ENCODE assay signal across 8 cellular contexts in genomic region chr3:151327571-151328198, GRCh38. TPM values are rescaled to one million over a fixed set of nuclear protein-coding genes. Genes with fewer than 3 reads are reported as not detected.
A peak's percentile ranks its signal among the peaks of the same experiment; 100 is the strongest.
DNase-seq lines count a peak whose midpoint lies in the region; ATAC-seq, FAIRE-seq and TF ChIP-seq lines count a peak whose summit lies in the region.
"Had no signal": no experiment of that assay in that cellular context is flagged by ENCODE, and none has a peak within 500 bp of the region (broad histone marks: within the 10 kb centered on the region; RNA-seq: fewer than 3 reads in every experiment).

No MANE protein-coding gene starts in this region.

- no peaks in the 10 kb centered on the region for H3K27me3 ChIP-seq in endodermal cell (ENCODE audit: control insufficient read depth, insufficient read depth, low read length, poor library complexity, severe bottlenecking)
- H3K27me3 ChIP-seq in pancreas: no peaks in the 10 kb centered on the region

- DNase-seq in GM19239 (ENCODE audit: insufficient read length, low spot score) (no peak), NCI-H460 (ENCODE audit: extremely low read depth, low read depth) (peak; percentile 7), endodermal cell (no peak), pancreas (no peak), A172 (ENCODE audit: low spot score) (no peak), mucosa of gallbladder (ENCODE audit: low spot score) (no peak)

- H3K4me1 Mint-ChIP-seq in endodermal cell: no peaks in the 10 kb centered on the region

- FAIRE-seq in GM19239 (lab: Jason Lieb, UNC) (peak; percentile 26), pancreas (lab: Jason Lieb, UNC) (peak; percentile 75)

- no peaks in the 10 kb centered on the region for H3K9me3 ChIP-seq in endodermal cell (ENCODE audit: control insufficient read depth, low read length)
- no peaks in the 10 kb centered on the region for H3K9me3 ChIP-seq in pancreas

- H3K9me3 Mint-ChIP-seq in endodermal cell: no peaks in the 10 kb centered on the region

- no peak overlapping the region for H3K4me3 ChIP-seq in endodermal cell (ENCODE audit: low read length)
- H3K4me3 ChIP-seq in pancreas: no peak overlapping the region

- peak in 3 of 4 donors; percentile 56 to 69 (median 60) for ATAC-seq in pancreas
- ATAC-seq in HG03039 (IDR thresholded peaks at IDR 0.05; ENCODE audit: unreplicated experiment): no peak

- no peaks in the 10 kb centered on the region for H3K27me3 Mint-ChIP-seq in endodermal cell (ENCODE audit: insufficient read depth)

- H3K36me3 ChIP-seq in endodermal cell (ENCODE audit: control insufficient read depth, insufficient read depth, low read length) (no peaks in the 10 kb centered on the region), pancreas (no peaks in the 10 kb centered on the region)

- no peak overlapping the region for H3K9ac ChIP-seq in endodermal cell (ENCODE audit: extremely low read depth, low read length, poor library complexity, severe bottlenecking)

- 60 to 65% methylated on average over 1 to 2 of the region's 3 CpGs for WGBS in endodermal cell (ENCODE audit: insufficient coverage in 1 of 2, insufficient read length in 1 of 2), 2 experiments
- WGBS in pancreas, 2 donors: 3 to 5% methylated on average over 3 of the region's 3 CpGs

- H3K4me1 ChIP-seq in endodermal cell (ENCODE audit: control insufficient read depth, insufficient read depth, low read length) (no peaks in the 10 kb centered on the region), pancreas (no peaks in the 10 kb centered on the region)

- no peak overlapping the region for H3K27ac Mint-ChIP-seq in endodermal cell

- intact Hi-C loops in pancreas (cut with DNase I): no loop called here

- H3K4me3 Mint-ChIP-seq in endodermal cell: no peak overlapping the region

- TF ChIP-seq CTCF in endodermal cell (conservative IDR thresholded peaks at IDR 0.05) (peak; percentile 87), pancreas (IDR thresholded peaks at IDR 0.05) (peak; percentile 17 to 56 (median 41))

- H3K36me3 Mint-ChIP-seq in endodermal cell (ENCODE audit: low read depth): no peaks in the 10 kb centered on the region

- no peak overlapping the region for H3K27ac ChIP-seq in endodermal cell (ENCODE audit: low read depth, low read length)
- H3K27ac ChIP-seq in pancreas: no peak overlapping the region

RNA-seq across cellular contexts. Expression of gene P2RY13, which starts 1.7 kb away (rescaled TPM):
- total RNA-seq in NCI-H460 (2014; rRNA removed; shearing (Covaris generic)): not detected in 2 replicates
- not detected in 2 replicates for polyA plus RNA-seq in NCI-H460 (2014; cell fraction: nucleus; rRNA removed)
- total RNA-seq in endodermal cell: not detected
- polyA plus RNA-seq in endodermal cell (2013, experiment 1 of 2): not detected
- not detected for polyA plus RNA-seq in endodermal cell (2013, experiment 2 of 2)
- total RNA-seq in pancreas: 1 to 10 TPM in 3 of 6 donors, under 1 TPM in 3; 0.08 to 1.9 (median 0.72) TPM
- polyA plus RNA-seq in pancreas: under 1 TPM; 0.11 to 0.12 TPM
- not detected in 2 replicates for total RNA-seq in A172 (2014; rRNA removed; shearing (Covaris generic))
- 4.0 TPM for total RNA-seq in mucosa of gallbladder
- total RNA-seq: T-helper 2 cell treated with Interferon-gamma antibody and Interleukin-4, amounts not matched to agents 100 ng/mL and 5 ng/mL, for 36 hours had no signal

RNA-seq across cellular contexts. Expression of gene GPR87, which starts 11.1 kb away (rescaled TPM):
- not detected in 2 replicates for total RNA-seq in NCI-H460 (2014; rRNA removed; shearing (Covaris generic))
- not detected in 2 replicates for polyA plus RNA-seq in NCI-H460 (2014; cell fraction: nucleus; rRNA removed)
- total RNA-seq in endodermal cell: not detected
- 0.14 TPM for polyA plus RNA-seq in endodermal cell (2013, experiment 1 of 2)
- 0.29 TPM for polyA plus RNA-seq in endodermal cell (2013, experiment 2 of 2)
- total RNA-seq in pancreas: not detected
- polyA plus RNA-seq in pancreas: not detected
- total RNA-seq in A172 (2014; rRNA removed; shearing (Covaris generic)): 0.77 TPM in 1 of 2 replicates, not detected in the other
- total RNA-seq in mucosa of gallbladder: not detected

RNA-seq across cellular contexts. Expression of gene P2RY14, which starts 49.3 kb away (rescaled TPM):
- total RNA-seq in NCI-H460 (2014; rRNA removed; shearing (Covaris generic)): not detected in 2 replicates
- not detected in 2 replicates for polyA plus RNA-seq in NCI-H460 (2014; cell fraction: nucleus; rRNA removed)
- total RNA-seq in endodermal cell: not detected
- polyA plus RNA-seq in endodermal cell (2013, experiment 1 of 2): not detected
- polyA plus RNA-seq in endodermal cell (2013, experiment 2 of 2): not detected
- under 1 TPM; 0.08 to 0.38 (median 0.11) TPM for total RNA-seq in pancreas
- polyA plus RNA-seq in pancreas: under 1 TPM; 0.08 to 0.47 TPM
- 0.03 and 0.05 TPM in 2 replicates for total RNA-seq in A172 (2014; rRNA removed; shearing (Covaris generic))
- total RNA-seq in mucosa of gallbladder: 14.6 TPM

RNA-seq across cellular contexts. Expression of gene P2RY12, which starts 56.9 kb away (rescaled TPM):
- total RNA-seq in NCI-H460 (2014; rRNA removed; shearing (Covaris generic)): not detected in 2 replicates
- not detected in 2 replicates for polyA plus RNA-seq in NCI-H460 (2014; cell fraction: nucleus; rRNA removed)
- not detected for total RNA-seq in endodermal cell
- not detected for polyA plus RNA-seq in endodermal cell (2013, experiment 1 of 2)
- not detected for polyA plus RNA-seq in endodermal cell (2013, experiment 2 of 2)
- total RNA-seq in pancreas: 1 to 10 TPM in 1 of 6 donors, under 1 TPM in 4, not detected in 1; 0.19 to 3.0 (median 0.46) TPM
- under 1 TPM; 0.19 to 0.33 TPM for polyA plus RNA-seq in pancreas
- total RNA-seq in A172 (2014; rRNA removed; shearing (Covaris generic)): not detected in 2 replicates
- total RNA-seq in mucosa of gallbladder: 7.6 TPM
- total RNA-seq: T-helper 2 cell treated with Interferon-gamma antibody and Interleukin-4, amounts not matched to agents 100 ng/mL and 5 ng/mL, for 36 hours had no signal

Comparison
In these comparisons a context has a peak if more than half of its experiments do, and no peak if none do; other contexts are left out.
1. RNA of gene P2RY14, which starts 49.3 kb away (total RNA-seq): 14.6 TPM in mucosa of gallbladder (single experiment); 0.08 to 0.38 TPM in pancreas, not detected in endodermal cell, 0.03 to 0.05 TPM in A172 and not detected in NCI-H460; every median in the first group is over 10 times any median in the second.